12 cellular contexts compared by ENCODE assay signal in the genomic region with DNA sequence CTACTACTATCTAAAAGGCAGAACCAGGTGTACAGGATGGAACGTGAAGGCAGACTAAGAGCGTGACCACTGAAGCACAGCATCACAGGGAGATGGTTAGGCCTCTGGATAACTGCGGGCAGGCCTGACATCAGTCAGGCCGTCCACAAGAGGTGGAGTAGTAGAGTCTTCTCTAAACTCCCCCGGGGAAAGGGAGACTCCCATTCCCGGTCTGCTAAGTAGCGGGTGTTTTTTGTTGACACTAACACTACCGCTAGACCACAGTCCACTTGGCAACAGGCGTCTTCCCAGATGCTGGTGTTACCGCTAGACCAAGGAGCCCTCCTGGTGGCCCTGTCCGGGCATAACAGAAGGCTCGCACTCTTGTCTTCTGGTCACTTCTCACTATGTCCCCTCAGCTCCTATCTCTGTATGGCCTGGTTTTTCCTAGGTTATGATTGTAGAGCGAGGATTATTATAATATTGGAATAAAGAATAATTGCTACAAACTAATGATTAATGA. TPM values are rescaled to one million over a fixed set of nuclear protein-coding genes. Genes with fewer than 3 reads are reported as not detected.
DNase-seq lines count a peak whose midpoint lies in the region; ATAC-seq and TF ChIP-seq lines count a peak whose summit lies in the region.
"Not testable (repeated sequence)": the region's sequence is repeated elsewhere in the genome, so short reads cannot be mapped to it uniquely, and the experiment has no call there.
"Had no signal": no experiment of that assay in that cellular context is flagged by ENCODE, and none has a peak within 500 bp of the region (broad histone marks: within the 10 kb centered on the region; RNA-seq: fewer than 3 reads in every experiment).

No MANE protein-coding gene starts in this region.

- not testable (repeated sequence) for H3K4me3 ChIP-seq in BE2C (ENCODE audit: low read depth, low read length); naive thymus-derived CD4-positive, alpha-beta T cell (ENCODE audit: low read length); trophoblast cell (ENCODE audit: low read depth, low read length)

- peaks cover 12% of the 10 kb centered on the region for H3K79me2 ChIP-seq in trophoblast cell (ENCODE audit: control insufficient read depth, insufficient read depth, low read length, poor library complexity)

- H3K36me3 Mint-ChIP-seq in T-helper 2 cell treated with Interferon-gamma antibody and Interleukin-4, amounts not matched to agents 5 μg/mL and 100 μg/mL, for 36 hours (ENCODE audit: low read depth); activated naive CD8-positive, alpha-beta T cell treated with anti-CD3 and anti-CD28 coated beads, Interleukin-2, amount 50 U/mL, for 24 hours (ENCODE audit: low read depth); dendritic cell treated with granulocyte-macrophage colony-stimulating factor and Interleukin-4, amounts not matched to agents 40 ng/mL and 50 ng/mL, for 4 days (ENCODE audit: low read depth); naive thymus-derived CD4-positive, alpha-beta T cell: not testable (repeated sequence)

- not testable (repeated sequence) for H3K14ac ChIP-seq in trophoblast cell (ENCODE audit: low read length)

- H3K79me1 ChIP-seq in trophoblast cell (ENCODE audit: low read length): not testable (repeated sequence)

- no CpG with 5 or more reads among the region's 13 CpGs for WGBS in trophoblast cell (ENCODE audit: extremely low coverage, insufficient coverage, insufficient read length)

- not testable (repeated sequence) for H3K36me3 ChIP-seq in BE2C; naive thymus-derived CD4-positive, alpha-beta T cell (ENCODE audit: control insufficient read depth in 2 of 3, insufficient read depth in 3 of 3, low read length in 3 of 3); trophoblast cell (ENCODE audit: control insufficient read depth in 1 of 2, insufficient read depth in 2 of 2, low read length in 2 of 2)

- not testable (repeated sequence) for ATAC-seq in activated naive CD8-positive, alpha-beta T cell treated with anti-CD3 and anti-CD28 coated beads, Interleukin-2, amount 50 U/mL, for 24 hours; naive thymus-derived CD4-positive, alpha-beta T cell

- H3K9me3 Mint-ChIP-seq in T-helper 2 cell treated with Interferon-gamma antibody and Interleukin-4, amounts not matched to agents 5 μg/mL and 100 μg/mL, for 36 hours; activated naive CD8-positive, alpha-beta T cell treated with anti-CD3 and anti-CD28 coated beads, Interleukin-2, amount 50 U/mL, for 24 hours; dendritic cell treated with granulocyte-macrophage colony-stimulating factor and Interleukin-4, amounts not matched to agents 40 ng/mL and 50 ng/mL, for 4 days; naive thymus-derived CD4-positive, alpha-beta T cell: not testable (repeated sequence)

- H3K4me2 ChIP-seq in trophoblast cell (ENCODE audit: low read length): not testable (repeated sequence)

- H3K27me3 Mint-ChIP-seq in T-helper 2 cell treated with Interferon-gamma antibody and Interleukin-4, amounts not matched to agents 5 μg/mL and 100 μg/mL, for 36 hours (ENCODE audit: low read depth); activated naive CD8-positive, alpha-beta T cell treated with anti-CD3 and anti-CD28 coated beads, Interleukin-2, amount 50 U/mL, for 24 hours; dendritic cell treated with granulocyte-macrophage colony-stimulating factor and Interleukin-4, amounts not matched to agents 40 ng/mL and 50 ng/mL, for 4 days; naive thymus-derived CD4-positive, alpha-beta T cell: not testable (repeated sequence)

- not testable (repeated sequence) for H2AFZ ChIP-seq in trophoblast cell (ENCODE audit: insufficient read depth, low read length, poor library complexity)

- not testable (repeated sequence) for H4K12ac ChIP-seq in trophoblast cell (ENCODE audit: low read depth, low read length)

- DNase-seq in BE2C (peak; percentile 10), NCI-H69 (lab: John Stamatoyannopoulos, UW) (peak; percentile 10), trophoblast cell (peak; percentile 82 to 85)
- DNase-seq in T-helper 2 cell treated with Interferon-gamma antibody and Interleukin-4, amounts not matched to agents 5 μg/mL and 100 μg/mL, for 36 hours (ENCODE audit: low spot score); activated naive CD8-positive, alpha-beta T cell treated with anti-CD3 and anti-CD28 coated beads, Interleukin-2, amount 50 U/mL, for 24 hours; naive thymus-derived CD4-positive, alpha-beta T cell: not testable (repeated sequence)

- H2BK5ac ChIP-seq in trophoblast cell (ENCODE audit: low read depth, low read length, poor library complexity): not testable (repeated sequence)

- H3K18ac ChIP-seq in trophoblast cell (ENCODE audit: low read length): not testable (repeated sequence)

- H3K27ac Mint-ChIP-seq in T-helper 2 cell treated with Interferon-gamma antibody and Interleukin-4, amounts not matched to agents 5 μg/mL and 100 μg/mL, for 36 hours: peak overlapping the region; percentile 21
- peak overlapping the region; percentile 32 for H3K27ac Mint-ChIP-seq in activated naive CD8-positive, alpha-beta T cell treated with anti-CD3 and anti-CD28 coated beads, Interleukin-2, amount 50 U/mL, for 24 hours
- H3K27ac Mint-ChIP-seq in dendritic cell treated with granulocyte-macrophage colony-stimulating factor and Interleukin-4, amounts not matched to agents 40 ng/mL and 50 ng/mL, for 4 days: peak overlapping the region; percentile 4
- H3K27ac Mint-ChIP-seq in naive thymus-derived CD4-positive, alpha-beta T cell: peak overlapping the region in 5 of 9 donors; percentile 10 to 60 (median 40)

- H3K27ac ChIP-seq in naive thymus-derived CD4-positive, alpha-beta T cell (ENCODE audit: low read depth, low read length); trophoblast cell (ENCODE audit: low read depth, low read length): not testable (repeated sequence)

- H4K8ac ChIP-seq in trophoblast cell (ENCODE audit: low read depth, low read length): not testable (repeated sequence)

- not testable (repeated sequence) for H2AK5ac ChIP-seq in trophoblast cell (ENCODE audit: low read length)

- H3K23ac ChIP-seq in trophoblast cell (ENCODE audit: low read length): not testable (repeated sequence)

- not testable (repeated sequence) for H4K91ac ChIP-seq in trophoblast cell (ENCODE audit: low read depth, low read length)

- not testable (repeated sequence) for TF ChIP-seq CTCF in BE2C (IDR thresholded peaks at IDR 0.05; ENCODE audit: low read depth, low read length)

- not testable (repeated sequence) for H3K27me3 ChIP-seq in BE2C; naive thymus-derived CD4-positive, alpha-beta T cell (ENCODE audit: control insufficient read depth in 2 of 2, insufficient read depth in 2 of 2, low read length in 2 of 2); trophoblast cell (ENCODE audit: insufficient read depth, low read length)

- intact Hi-C loops in dendritic cell treated with granulocyte-macrophage colony-stimulating factor and Interleukin-4, amounts not matched to agents 40 ng/mL and 50 ng/mL, for 4 days (cut with micrococcal nuclease): loop anchor here (5.0 kb wide), 3 partner anchors 148 to 288 kb away; partner anchors contain the start of genes PGM2 and RELL1
- intact Hi-C loops in naive thymus-derived CD4-positive, alpha-beta T cell (cut with micrococcal nuclease): loop anchor here (5.0 kb wide), 2 partner anchors 62 to 373 kb away; no protein-coding TSS in a partner anchor

- not testable (repeated sequence) for H3K4ac ChIP-seq in trophoblast cell (ENCODE audit: low read depth, low read length)

- POLR2A ChIA-PET in naive thymus-derived CD4-positive, alpha-beta T cell (lab: Charles Lee): not testable (repeated sequence)

- CTCF ChIA-PET in naive thymus-derived CD4-positive, alpha-beta T cell (lab: Charles Lee): interaction anchor here (1.3 kb wide), 1 partner anchor 13 kb away, joined by 4 read pairs; no protein-coding TSS in a partner anchor

- peaks cover 27% of the 10 kb centered on the region for H3K4me1 Mint-ChIP-seq in T-helper 2 cell treated with Interferon-gamma antibody and Interleukin-4, amounts not matched to agents 5 μg/mL and 100 μg/mL, for 36 hours (ENCODE audit: low read depth)
- peaks cover 50% of the 10 kb centered on the region for H3K4me1 Mint-ChIP-seq in activated naive CD8-positive, alpha-beta T cell treated with anti-CD3 and anti-CD28 coated beads, Interleukin-2, amount 50 U/mL, for 24 hours
- peaks cover 36% of the 10 kb centered on the region for H3K4me1 Mint-ChIP-seq in dendritic cell treated with granulocyte-macrophage colony-stimulating factor and Interleukin-4, amounts not matched to agents 40 ng/mL and 50 ng/mL, for 4 days (ENCODE audit: low read depth)
- peaks cover 0 to 27% (median 23%) of the 10 kb centered on the region in 7 donors for H3K4me1 Mint-ChIP-seq in naive thymus-derived CD4-positive, alpha-beta T cell

- not testable (repeated sequence) for H3K9ac ChIP-seq in trophoblast cell (ENCODE audit: low read length)

- H3K4me3 Mint-ChIP-seq in T-helper 2 cell treated with Interferon-gamma antibody and Interleukin-4, amounts not matched to agents 5 μg/mL and 100 μg/mL, for 36 hours; activated naive CD8-positive, alpha-beta T cell treated with anti-CD3 and anti-CD28 coated beads, Interleukin-2, amount 50 U/mL, for 24 hours; dendritic cell treated with granulocyte-macrophage colony-stimulating factor and Interleukin-4, amounts not matched to agents 40 ng/mL and 50 ng/mL, for 4 days: not testable (repeated sequence)
- peak overlapping the region in 3 of 10 donors; percentile 26 to 58 (median 46) for H3K4me3 Mint-ChIP-seq in naive thymus-derived CD4-positive, alpha-beta T cell

- not testable (repeated sequence) for H2BK120ac ChIP-seq in trophoblast cell (ENCODE audit: insufficient read depth, low read length, poor library complexity)

- H3K4me1 ChIP-seq in BE2C; naive thymus-derived CD4-positive, alpha-beta T cell (ENCODE audit: control insufficient read depth in 2 of 2, insufficient read depth in 2 of 2, low read length in 2 of 2); trophoblast cell (ENCODE audit: control insufficient read depth in 1 of 2, insufficient read depth in 2 of 2, low read length in 2 of 2): not testable (repeated sequence)

- H3K9me3 ChIP-seq in BE2C; naive thymus-derived CD4-positive, alpha-beta T cell (ENCODE audit: control insufficient read depth in 2 of 3, low read length in 3 of 3); trophoblast cell (ENCODE audit: insufficient read depth, low read depth, low read length): not testable (repeated sequence)

- H2BK12ac ChIP-seq in trophoblast cell (ENCODE audit: low read length): not testable (repeated sequence)

RNA-seq across cellular contexts. Expression of gene PTTG2, which starts 15.2 kb away (rescaled TPM):
- polyA plus RNA-seq in BE2C (2012; ENCODE audit: insufficient read depth, insufficient read length, low read depth): not detected
- total RNA-seq in naive thymus-derived CD4-positive, alpha-beta T cell: 1 to 10 TPM; 1.1 to 2.5 (median 1.8) TPM
- polyA plus RNA-seq in naive thymus-derived CD4-positive, alpha-beta T cell: 1 to 10 TPM in 1 of 2 donors, under 1 TPM in 1; 0.56 to 1.5 TPM
- polyA plus RNA-seq in trophoblast cell (2013): not detected in 2 replicates
- total RNA-seq: G401, H4, HFFc6, HT1080 had no signal
- polyA plus RNA-seq: CD4-positive, alpha-beta memory T cell had no signal
